In the genomic region with DNA sequence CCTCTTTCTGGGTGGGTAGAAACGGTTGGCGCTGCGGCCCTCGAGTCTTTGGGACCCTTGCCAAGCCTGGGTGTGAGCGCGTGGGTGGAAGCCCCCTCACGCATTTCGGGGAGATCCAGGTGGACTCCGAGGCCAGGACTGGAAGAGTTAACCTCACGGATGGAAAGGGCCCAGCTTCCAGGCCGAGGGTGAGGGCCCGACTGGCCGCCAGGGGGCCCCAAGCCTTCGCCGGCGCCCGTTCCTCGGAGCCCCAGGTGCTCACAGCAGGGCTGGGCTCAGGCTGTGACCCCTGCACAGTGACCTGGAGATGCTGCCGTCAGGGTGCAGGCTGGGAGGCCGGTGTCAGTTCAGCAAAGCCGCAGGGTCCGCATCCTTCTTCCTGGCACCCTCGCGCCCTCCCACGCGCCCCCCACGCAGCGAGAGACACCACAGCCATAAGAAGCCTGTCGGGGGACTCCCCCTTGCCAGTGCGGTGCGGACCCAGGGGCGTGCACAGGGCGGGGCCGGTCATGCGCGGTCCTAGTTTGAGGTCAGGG, we compare ENCODE assay signal across 1 cellular context.
TF ChIP-seq lines count a peak whose summit lies in the region.

No MANE protein-coding gene starts in this region.

TF ChIP-seq in GM12878, 131 proteins besides CTCF, POLR2A, EP300 and RAD21:
- TF ChIP-seq KLF5 (IDR thresholded peaks at IDR 0.05; ENCODE audit: partially characterized antibody) (no peak), TARDBP (IDR thresholded peaks at IDR 0.05; ENCODE audit: borderline replicate concordance) (peak; percentile 65; the same call in 1 of the 2 replicates), TCF12 (IDR thresholded peaks at IDR 0.05; ENCODE audit: low read depth, low read length) (0 out of 2 replicates have a peak, but pooled peaks have one; percentile 38), SREBF1 (IDR thresholded peaks at IDR 0.05; ENCODE audit: low read length) (no peak), IKZF1 (conservative IDR thresholded peaks at IDR 0.05) (peak; percentile 48), RUNX3 (IDR thresholded peaks at IDR 0.05; ENCODE audit: low read length) (peak; percentile 23; the same call in 1 of the 2 replicates), GATAD2B (conservative IDR thresholded peaks at IDR 0.05; ENCODE audit: low read depth) (0 out of 2 replicates have a peak, but pooled peaks have one; percentile 27), DPF2 (IDR thresholded peaks at IDR 0.05) (0 out of 2 replicates have a peak, but pooled peaks have one; percentile 41), SMC3 (IDR thresholded peaks at IDR 0.05; ENCODE audit: borderline replicate concordance, low read length) (peak; percentile 67), IKZF2 (IDR thresholded peaks at IDR 0.05) (no peak), PAX8 (IDR thresholded peaks at IDR 0.05) (no peak), RAD51 (IDR thresholded peaks at IDR 0.05) (no peak), NR2F1 (conservative IDR thresholded peaks at IDR 0.05) (peak; percentile 90), BHLHE40 (IDR thresholded peaks at IDR 0.05; ENCODE audit: borderline replicate concordance in 1 of 2, low read depth in 2 of 2, low read length in 1 of 2) (peak in 1 of 2 experiments; percentile 57; a peak in 2 of 4 replicates), SP1 (IDR thresholded peaks at IDR 0.05; ENCODE audit: low read depth, low read length) (peak; percentile 78), EGR1 (IDR thresholded peaks at IDR 0.05; ENCODE audit: borderline replicate concordance in 1 of 2, low read depth in 2 of 2, low read length in 2 of 2) (peak in 1 of 2 experiments; percentile 79; a peak in 2 of 3 replicates)
- TF ChIP-seq, protein P1, sequence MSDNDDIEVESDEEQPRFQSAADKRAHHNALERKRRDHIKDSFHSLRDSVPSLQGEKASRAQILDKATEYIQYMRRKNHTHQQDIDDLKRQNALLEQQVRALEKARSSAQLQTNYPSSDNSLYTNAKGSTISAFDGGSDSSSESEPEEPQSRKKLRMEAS (IDR thresholded peaks at IDR 0.05; ENCODE audit: low read depth, low read length), result no peak
- TF ChIP-seq, protein P2, sequence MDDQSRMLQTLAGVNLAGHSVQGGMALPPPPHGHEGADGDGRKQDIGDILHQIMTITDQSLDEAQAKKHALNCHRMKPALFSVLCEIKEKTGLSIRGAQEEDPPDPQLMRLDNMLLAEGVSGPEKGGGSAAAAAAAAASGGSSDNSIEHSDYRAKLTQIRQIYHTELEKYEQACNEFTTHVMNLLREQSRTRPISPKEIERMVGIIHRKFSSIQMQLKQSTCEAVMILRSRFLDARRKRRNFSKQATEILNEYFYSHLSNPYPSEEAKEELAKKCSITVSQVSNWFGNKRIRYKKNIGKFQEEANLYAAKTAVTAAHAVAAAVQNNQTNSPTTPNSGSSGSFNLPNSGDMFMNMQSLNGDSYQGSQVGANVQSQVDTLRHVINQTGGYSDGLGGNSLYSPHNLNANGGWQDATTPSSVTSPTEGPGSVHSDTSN (IDR thresholded peaks at IDR 0.05; ENCODE audit: insufficient replicate concordance, low read depth, low read length), result peak; percentile 21
